Comparison of ENCODE assay signal across 13 cellular contexts in the genomic region with DNA sequence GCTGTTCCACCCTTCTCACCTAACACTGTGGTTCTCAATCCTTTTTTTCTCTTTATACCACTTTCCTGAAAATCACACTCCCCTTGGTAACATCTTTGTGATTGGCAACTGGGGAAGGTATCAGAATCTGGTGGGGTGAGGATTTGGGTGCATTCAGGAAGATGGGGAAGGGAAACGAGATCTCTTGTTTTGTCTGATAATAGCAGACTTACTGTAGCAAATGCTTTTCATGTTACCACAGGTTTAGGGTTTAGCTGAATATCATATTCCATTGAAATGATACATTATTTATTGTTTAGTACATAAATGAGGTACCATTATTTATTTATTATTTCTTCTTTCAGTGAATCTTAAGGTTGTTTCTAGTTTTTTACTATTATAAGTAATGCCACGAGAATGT.
DNase-seq lines count a peak whose midpoint lies in the region; ATAC-seq and TF ChIP-seq lines count a peak whose summit lies in the region.
"Had no signal": no experiment of that assay in that cellular context is flagged by ENCODE, and none has a peak within 500 bp of the region (broad histone marks: within the 10 kb centered on the region; RNA-seq: fewer than 3 reads in every experiment).

No MANE protein-coding gene starts in this region.

- POLR2A ChIA-PET in activated CD4-positive, alpha-beta T cell treated with anti-CD3 and anti-CD28 coated beads for 36 hours (lab: Charles Lee) = no interaction called here
- POLR2A ChIA-PET in activated CD4-positive, alpha-beta T cell treated with anti-CD3 and anti-CD28 coated beads, Interleukin-2, amount 10 ng/mL, durations not matched to agents 7 days and 5 days (lab: Charles Lee) = no interaction called here
- POLR2A ChIA-PET in PC-3 (lab: Charles Lee; ENCODE audit: unreplicated experiment) = no interaction called here

- no peak for ATAC-seq in activated CD4-positive, alpha-beta T cell treated with anti-CD3 and anti-CD28 coated beads for 36 hours
- no peak for ATAC-seq in PC-3

- peaks cover 31% of the 10 kb centered on the region for H3K79me2 ChIP-seq in PC-3 (ENCODE audit: low read length)
- no peaks in the 10 kb centered on the region for H3K79me2 ChIP-seq in osteoblast (ENCODE audit: insufficient read depth, low read length)

- H3K27me3 ChIP-seq in PC-3 (ENCODE audit: low read length) = no peaks in the 10 kb centered on the region
- no peaks in the 10 kb centered on the region for H3K27me3 ChIP-seq in adipocyte (replicated peaks; ENCODE audit: control insufficient read depth, insufficient read depth, low read length)
- no peaks in the 10 kb centered on the region for H3K27me3 ChIP-seq in osteoblast (ENCODE audit: insufficient read depth, low read length)
- H3K27me3 ChIP-seq: right atrium auricular region had no signal

- peaks cover 48% of the 10 kb centered on the region for H3K4me1 ChIP-seq in PC-3 (ENCODE audit: insufficient read depth, low read length)
- H3K4me1 ChIP-seq in adipocyte (ENCODE audit: control insufficient read depth, insufficient read depth, low read length) = peaks cover 48% of the 10 kb centered on the region
- H3K4me1 ChIP-seq in osteoblast (ENCODE audit: insufficient read depth, low read length) = peaks cover 28% of the 10 kb centered on the region
- H3K4me1 ChIP-seq: right atrium auricular region had no signal

- CTCF ChIA-PET in activated CD4-positive, alpha-beta T cell treated with anti-CD3 and anti-CD28 coated beads for 36 hours (lab: Charles Lee) = no interaction called here
- CTCF ChIA-PET in activated CD4-positive, alpha-beta T cell treated with anti-CD3 and anti-CD28 coated beads, Interleukin-2, amount 10 ng/mL, durations not matched to agents 7 days and 5 days (lab: Charles Lee) = interaction anchor here (0.7 to 2.1 kb wide), 3 partner anchors 11 to 31 kb away, joined by 3 to 7 read pairs (median 3); no protein-coding TSS in a partner anchor
- CTCF ChIA-PET in PC-3 (lab: Charles Lee) = interaction anchor here (0.5 kb wide), 1 partner anchor 19 kb away, joined by 5 read pairs; no protein-coding TSS in a partner anchor

- no TSS peak for BruUV-seq in PC-3 (replicated peaks; lab: Mats Ljungman, UMichigan)

- H3K36me3 Mint-ChIP-seq in activated CD4-positive, alpha-beta T cell treated with anti-CD3 and anti-CD28 coated beads for 36 hours (ENCODE audit: low read depth) = peaks cover 60% of the 10 kb centered on the region
- H3K36me3 Mint-ChIP-seq in activated CD4-positive, alpha-beta T cell treated with anti-CD3 and anti-CD28 coated beads, Interleukin-2, amount 10 ng/mL, durations not matched to agents 7 days and 5 days (ENCODE audit: low read depth) = peaks cover 67% of the 10 kb centered on the region
- H3K36me3 Mint-ChIP-seq: mesothelial cell of epicardium had no signal

- H4K20me1 ChIP-seq in PC-3 (ENCODE audit: low read length) = no peaks in the 10 kb centered on the region
- H4K20me1 ChIP-seq in osteoblast (ENCODE audit: insufficient read depth, low read length) = no peaks in the 10 kb centered on the region

- no peak for DNase-seq in activated CD4-positive, alpha-beta T cell treated with anti-CD3 and anti-CD28 coated beads for 36 hours
- DNase-seq in activated CD4-positive, alpha-beta T cell treated with anti-CD3 and anti-CD28 coated beads, Interleukin-2, amount 10 ng/mL, durations not matched to agents 7 days and 5 days = no peak
- DNase-seq in PC-3 (no peak), adipocyte (ENCODE audit: low read depth) (no peak), osteoblast (ENCODE audit: insufficient read length, low spot score, missing footprints) (no peak), DMS79 treated with DMSO at 0.1 percent for 48 hours (lab: John Stamatoyannopoulos, UW) (no peak), activated gamma-delta T cell (lab: John Stamatoyannopoulos, UW) (no peak)
- no peak for DNase-seq in effector CD8-positive, alpha-beta T cell (lab: John Stamatoyannopoulos, UW)
- DNase-seq: erythroblast, head of caudate nucleus, NCI-H446 had no signal

- no peaks in the 10 kb centered on the region for H3K9me2 ChIP-seq in PC-3 (replicated peaks; ENCODE audit: low read length)

- H3K27ac ChIP-seq in PC-3 (ENCODE audit: low read length) (peak overlapping the region; percentile 97), osteoblast (ENCODE audit: low read depth, low read length) (peak overlapping the region; percentile 61)
- H3K27ac ChIP-seq: right atrium auricular region had no signal

- H3K27me3 Mint-ChIP-seq in activated CD4-positive, alpha-beta T cell treated with anti-CD3 and anti-CD28 coated beads for 36 hours = no peaks in the 10 kb centered on the region
- H3K27me3 Mint-ChIP-seq in activated CD4-positive, alpha-beta T cell treated with anti-CD3 and anti-CD28 coated beads, Interleukin-2, amount 10 ng/mL, durations not matched to agents 7 days and 5 days = no peaks in the 10 kb centered on the region

- H3K9me3 Mint-ChIP-seq in activated CD4-positive, alpha-beta T cell treated with anti-CD3 and anti-CD28 coated beads for 36 hours (ENCODE audit: low read depth) = no peaks in the 10 kb centered on the region
- H3K9me3 Mint-ChIP-seq in activated CD4-positive, alpha-beta T cell treated with anti-CD3 and anti-CD28 coated beads, Interleukin-2, amount 10 ng/mL, durations not matched to agents 7 days and 5 days = no peaks in the 10 kb centered on the region
- H3K9me3 Mint-ChIP-seq: mesothelial cell of epicardium had no signal

- H3K9me3 ChIP-seq in PC-3 (ENCODE audit: low read length) (no peaks in the 10 kb centered on the region), adipocyte (ENCODE audit: control insufficient read depth, low read length) (no peaks in the 10 kb centered on the region), osteoblast (ENCODE audit: low read depth, low read length) (no peaks in the 10 kb centered on the region)
- H3K9me3 ChIP-seq: right atrium auricular region had no signal

- peaks cover 8% of the 10 kb centered on the region for H3F3A ChIP-seq in PC-3 (ENCODE audit: low read length, unreplicated experiment)

- peaks cover 75% of the 10 kb centered on the region for H3K4me1 Mint-ChIP-seq in activated CD4-positive, alpha-beta T cell treated with anti-CD3 and anti-CD28 coated beads for 36 hours
- H3K4me1 Mint-ChIP-seq in activated CD4-positive, alpha-beta T cell treated with anti-CD3 and anti-CD28 coated beads, Interleukin-2, amount 10 ng/mL, durations not matched to agents 7 days and 5 days = peaks cover 66% of the 10 kb centered on the region

- intact Hi-C loops in activated CD4-positive, alpha-beta T cell treated with anti-CD3 and anti-CD28 coated beads for 36 hours (cut with DNase I, micrococcal nuclease) = loop anchor here in 1 of 2 experiments (1.0 to 10.0 kb wide), 3 partner anchors 25 to 1296 kb away; a partner anchor contains a TSS
- intact Hi-C loops in PC-3 (cut with micrococcal nuclease) = no loop called here

- peak overlapping the region; percentile 68 for H3K9ac ChIP-seq in PC-3 (ENCODE audit: low read length)
- peak overlapping the region; percentile 79 for H3K9ac ChIP-seq in adipocyte (ENCODE audit: low read length)

- peak overlapping the region; percentile 31; the same call in 1 of the 2 replicates for H3K4me3 ChIP-seq in PC-3 (ENCODE audit: low read length)
- peak overlapping the region; percentile 34 for H3K4me3 ChIP-seq in adipocyte (ENCODE audit: low read length)
- H3K4me3 ChIP-seq in osteoblast (ENCODE audit: insufficient read depth, low read length) = no peak overlapping the region
- H3K4me3 ChIP-seq: right atrium auricular region had no signal

- peak overlapping the region; percentile 26 for H3K4me3 Mint-ChIP-seq in activated CD4-positive, alpha-beta T cell treated with anti-CD3 and anti-CD28 coated beads for 36 hours
- H3K4me3 Mint-ChIP-seq in activated CD4-positive, alpha-beta T cell treated with anti-CD3 and anti-CD28 coated beads, Interleukin-2, amount 10 ng/mL, durations not matched to agents 7 days and 5 days = no peak overlapping the region
- H3K4me3 Mint-ChIP-seq: mesothelial cell of epicardium had no signal

- H2AFZ ChIP-seq in PC-3 (ENCODE audit: low read length) (no peak overlapping the region), osteoblast (ENCODE audit: low read length) (no peak overlapping the region)

- TF ChIP-seq CTCF in PC-3 (conservative IDR thresholded peaks at IDR 0.05; ENCODE audit: low read depth, low read length) (no peak), osteoblast (IDR thresholded peaks at IDR 0.05; ENCODE audit: extremely low read depth, low read depth, low read length) (no peak)

- H3K36me3 ChIP-seq in PC-3 (ENCODE audit: low read depth, low read length) (peaks cover 18% of the 10 kb centered on the region), adipocyte (ENCODE audit: control insufficient read depth, insufficient read depth, low read length, severe bottlenecking) (peaks cover 43% of the 10 kb centered on the region), osteoblast (ENCODE audit: insufficient read depth, low read length) (no peaks in the 10 kb centered on the region)
- H3K36me3 ChIP-seq: right atrium auricular region had no signal

- H3K4me2 ChIP-seq in PC-3 (ENCODE audit: low read length) (peak overlapping the region; percentile 71), osteoblast (ENCODE audit: insufficient read depth, low read length) (peak overlapping the region; percentile 24)

- peak overlapping the region; percentile 90 for H3K27ac Mint-ChIP-seq in activated CD4-positive, alpha-beta T cell treated with anti-CD3 and anti-CD28 coated beads for 36 hours
- H3K27ac Mint-ChIP-seq in activated CD4-positive, alpha-beta T cell treated with anti-CD3 and anti-CD28 coated beads, Interleukin-2, amount 10 ng/mL, durations not matched to agents 7 days and 5 days = no peak overlapping the region
- H3K27ac Mint-ChIP-seq: mesothelial cell of epicardium had no signal
